Comparison of ENCODE assay signal across 25 cellular contexts in the genomic region with DNA sequence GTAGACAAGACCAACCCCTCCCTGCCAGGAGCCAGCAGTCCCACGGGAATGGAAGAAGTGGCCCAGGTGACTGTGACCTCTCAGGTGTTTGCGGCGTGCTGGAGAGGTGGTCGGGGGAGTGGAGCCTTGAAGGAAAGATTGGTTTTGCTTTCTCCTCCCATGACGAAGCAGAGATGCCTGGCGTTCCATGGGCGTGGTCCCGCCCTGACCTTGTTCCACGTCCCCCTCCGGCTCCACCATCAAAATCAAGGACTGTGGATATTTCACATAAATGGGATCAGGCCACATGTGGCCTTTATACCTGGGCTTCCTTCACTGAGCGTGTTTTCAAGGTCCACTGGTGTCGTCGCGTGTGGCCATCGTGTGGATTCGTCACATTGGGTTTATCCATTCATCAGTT.
"Had no signal": no experiment of that assay in that cellular context is flagged by ENCODE, and none has a peak within 500 bp of the region (broad histone marks: within the 10 kb centered on the region; RNA-seq: fewer than 3 reads in every experiment).

No MANE protein-coding gene starts in this region.

- DNase-seq: activated B cell treated with CpG ODN at 0.5 μM for 24 hours; activated CD4-positive, alpha-beta memory T cell treated with anti-CD3 and anti-CD28 coated beads for 36 hours; activated CD4-positive, alpha-beta T cell treated with anti-CD3 and anti-CD28 coated beads, Interleukin-2, amount 10 ng/mL, durations not matched to agents 7 days and 5 days; activated CD8-positive, alpha-beta memory T cell treated with anti-CD3 and anti-CD28 coated beads for 24 hours; activated naive CD4-positive, alpha-beta T cell treated with anti-CD3 and anti-CD28 coated beads, Interleukin-2, amount 50 U/mL, for 16 hours; activated naive CD8-positive, alpha-beta T cell treated with anti-CD3 and anti-CD28 coated beads, Interleukin-2, amount 10 ng/mL, durations not matched to agents 7 days and 5 days; activated T-cell treated with anti-CD3 and anti-CD28 coated beads for 4 hours; activated T-cell treated with anti-CD3 and anti-CD28 coated beads, Interleukin-2, amount 50 U/mL, for 48 hours; anterior cingulate cortex; central memory CD4-positive, alpha-beta T cell; Karpas-422; MM.1S; NCI-H1105 treated with DMSO at 0.1 percent for 48 hours; NCI-H1436 treated with DMSO at 0.1 percent for 48 hours; NCI-H187; NCI-H2081; NCI-H446; NCI-H524; PC-3; SIG-M5; T-helper 17 cell; T-helper 9 cell had no signal

- FAIRE-seq: RCC 7860 had no signal

- ATAC-seq: activated T-helper 17 cell treated with anti-CD3 and anti-CD28 coated beads, Interleukin-2, amount 50 U/mL, for 72 hours; PC-3; T-helper 17 cell had no signal

- H3K4me3 ChIP-seq: adrenal gland had no signal

- H3K27me3 ChIP-seq: adrenal gland had no signal

- H3K36me3 ChIP-seq: adrenal gland had no signal
